ENCODE assay signal across 1 cellular context in genomic region chr19:16037424-16038195, GRCh38.
TF ChIP-seq lines count a peak whose summit lies in the region.

No MANE protein-coding gene starts in this region.

TF ChIP-seq in K562, 482 proteins besides CTCF, POLR2A, EP300 and RAD21 (continued from another document):
- TF ChIP-seq ZFP91 (CRISPR knock-in tag; IDR thresholded peaks at IDR 0.05): no peak
- no peak for TF ChIP-seq MAFG (tag; conservative IDR thresholded peaks at IDR 0.05)
